In the genomic region with DNA sequence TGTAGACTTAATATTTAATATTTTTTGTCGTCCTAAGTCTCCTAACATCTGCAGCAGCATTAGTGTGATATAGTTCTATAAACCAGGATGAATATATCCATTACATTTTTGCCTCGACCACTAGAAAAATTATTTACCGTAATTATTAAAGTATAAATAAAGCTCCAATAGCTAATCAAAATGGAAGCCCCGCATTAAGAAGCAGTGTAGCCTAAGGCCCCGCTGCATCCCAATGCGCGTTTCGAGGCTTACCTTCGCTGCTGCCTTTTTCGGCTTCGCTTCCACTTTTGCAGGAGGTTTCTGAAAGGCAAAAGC, we compare ENCODE assay signal across 8 cellular contexts. TPM values are rescaled to one million over a fixed set of nuclear protein-coding genes. Genes with fewer than 3 reads are reported as not detected.
DNase-seq lines count a peak whose midpoint lies in the region; ATAC-seq, FAIRE-seq and TF ChIP-seq lines count a peak whose summit lies in the region.

No MANE protein-coding gene starts in this region.

- H3K27me3 ChIP-seq in GM06990 (replicated peaks; ENCODE audit: control insufficient read depth, insufficient read depth, low read length) (no peaks in the 10 kb centered on the region), HL-60 (ENCODE audit: insufficient read depth, poor library complexity, severe bottlenecking) (no peaks in the 10 kb centered on the region), K562 (ENCODE audit: control insufficient read depth in 2 of 2, insufficient read depth in 2 of 2, low read length in 2 of 2) (no peaks in the 10 kb centered on the region)

- TF ChIP-seq CTCF in GM06990 (IDR thresholded peaks at IDR 0.05; ENCODE audit: insufficient read depth, low read length, poor library complexity, severe bottlenecking) (no peak), HL-60 (IDR thresholded peaks at IDR 0.05; ENCODE audit: insufficient read depth, low read length) (no peak), K562 (IDR thresholded peaks at IDR 0.05 in 2 of 3, conservative IDR thresholded peaks at IDR 0.05 in 1 of 3; ENCODE audit: insufficient read depth in 2 of 3, low read depth in 1 of 3, low read length in 3 of 3) (no peak)

- peak overlapping the region; percentile 94 to 98 for H3K9ac ChIP-seq in K562 (ENCODE audit: insufficient read depth in 1 of 2, low read depth in 2 of 2, low read length in 2 of 2)

- H3K9me1 ChIP-seq in K562 (ENCODE audit: control insufficient read depth, insufficient read depth, low read length), result peaks cover 7% of the 10 kb centered on the region

- H3K27me3 Mint-ChIP-seq in memory B cell, result peaks cover 3% of the 10 kb centered on the region

- H2AFZ ChIP-seq in K562 (ENCODE audit: low read depth, low read length), result peak overlapping the region; percentile 16; the same call in 1 of the 2 replicates

- H3K4me1 Mint-ChIP-seq in memory B cell, result peaks cover 24% of the 10 kb centered on the region

- H3K79me2 ChIP-seq in K562 (ENCODE audit: control insufficient read depth, insufficient read depth, low read length), result peaks cover 66% of the 10 kb centered on the region

- intact Hi-C loops in K562 (cut with micrococcal nuclease), result loop anchor here (1.0 to 2.0 kb wide), 2 partner anchors 35 to 40 kb away; a partner anchor contains a TSS

- BruUV-seq in K562 (replicated peaks; lab: Mats Ljungman, UMichigan), result TSS peak; percentile 43

- no peaks in the 10 kb centered on the region for H3K9me3 ChIP-seq in K562 (replicated peaks; ENCODE audit: control insufficient read depth, insufficient read depth, low read depth, low read length)

- peaks cover 5 to 30% of the 10 kb centered on the region in 2 experiments for H3K4me1 ChIP-seq in K562 (replicated peaks in 1 of 2; ENCODE audit: control insufficient read depth in 2 of 2, insufficient read depth in 2 of 2, low read length in 2 of 2)

- TF ChIP-seq POLR2A in K562 (conservative IDR thresholded peaks at IDR 0.05), result 0 out of 2 replicates have a peak, but pooled peaks have one; percentile 5

- WGBS in K562 (ENCODE audit: insufficient coverage, low coverage, missing lambda C conversion rate), result 0% methylated on average over 11 of the region's 11 CpGs

- FAIRE-seq in K562 (lab: Jason Lieb, UNC), result no peak

- peaks cover 31% of the 10 kb centered on the region for H3K36me3 Mint-ChIP-seq in memory B cell

- peak overlapping the region; percentile 90 for H3K4me2 ChIP-seq in K562 (ENCODE audit: insufficient read depth, low read length)

- DNase-seq in GM06990 (ENCODE audit: extremely low read depth, insufficient read length) (no peak), HL-60 (ENCODE audit: low read depth in 1 of 2, low spot score in 1 of 2) (no peak), K562 (ENCODE audit: extremely low read depth in 1 of 4, low spot score in 3 of 4) (no peak), memory B cell (ENCODE audit: low spot score in 2 of 2) (no peak), amygdala (lab: John Stamatoyannopoulos, UW) (no peak), NCI-H1930 (lab: John Stamatoyannopoulos, UW) (no peak), NCI-H774 (lab: John Stamatoyannopoulos, UW) (no peak)
- DNase-seq in activated CD4-positive, alpha-beta T cell treated with anti-CD3 and anti-CD28 coated beads for 1 hour, result no peak

- TF ChIP-seq RAD21 in K562 (CRISPR knock-in tag; conservative IDR thresholded peaks at IDR 0.05 in 1 of 2, IDR thresholded peaks at IDR 0.05 in 1 of 2), result no peak

- ATAC-seq in K562 (no peak; the same call in 2 of the 3 replicates), memory B cell (ENCODE audit: low read depth) (no peak)

- peak overlapping the region; percentile 94 for H3K4me3 ChIP-seq in GM06990 (replicated peaks; ENCODE audit: low read depth, low read length)
- H3K4me3 ChIP-seq in HL-60 (replicated peaks; ENCODE audit: insufficient read depth, low read length), result peak overlapping the region; percentile 79
- H3K4me3 ChIP-seq in K562, result peak overlapping the region; percentile 81

- peak overlapping the region; percentile 88 for H3K4me3 Mint-ChIP-seq in memory B cell

- in situ Hi-C loops in K562 (cut with MboI), result no loop called here

- no peaks in the 10 kb centered on the region for H3K9me3 Mint-ChIP-seq in memory B cell

- no peak for TF ChIP-seq EP300 in K562 (IDR thresholded peaks at IDR 0.05; ENCODE audit: low read length)

- CTCF ChIA-PET in K562 (lab: Yijun Ruan, JAX; ENCODE audit: low intra/inter-chr PET ratio), result interaction anchor here (0.9 to 1.1 kb wide), 2 partner anchors 40 to 41 kb away, joined by 3 to 5 read pairs; no protein-coding TSS in a partner anchor

- POLR2A ChIA-PET in K562 (lab: Yijun Ruan, JAX), result interaction anchor here (0.6 to 7.7 kb wide), 18 partner anchors 10 to 164 kb away, joined by 3 to 73 read pairs (median 6); a partner anchor contains a TSS

- H3K27ac Mint-ChIP-seq in memory B cell, result peak overlapping the region; percentile 74

- no peaks in the 10 kb centered on the region; the same call in 1 of the 2 replicates for H3K36me3 ChIP-seq in GM06990 (ENCODE audit: control insufficient read depth, insufficient read depth, low read length)
- H3K36me3 ChIP-seq in K562 (ENCODE audit: control insufficient read depth, insufficient read depth, low read length), result peaks cover 52% of the 10 kb centered on the region

- H4K20me1 ChIP-seq in K562 (replicated peaks; ENCODE audit: control insufficient read depth, insufficient read depth, low read length), result peaks cover 11% of the 10 kb centered on the region

- peak overlapping the region; percentile 81 for H3K27ac ChIP-seq in HL-60 (replicated peaks)
- H3K27ac ChIP-seq in K562 (ENCODE audit: extremely low read depth, low read depth, low read length), result peak overlapping the region; percentile 85

TF ChIP-seq in K562, 482 proteins besides CTCF, POLR2A, EP300 and RAD21 (continues in another document):
- TF ChIP-seq, protein P1, sequence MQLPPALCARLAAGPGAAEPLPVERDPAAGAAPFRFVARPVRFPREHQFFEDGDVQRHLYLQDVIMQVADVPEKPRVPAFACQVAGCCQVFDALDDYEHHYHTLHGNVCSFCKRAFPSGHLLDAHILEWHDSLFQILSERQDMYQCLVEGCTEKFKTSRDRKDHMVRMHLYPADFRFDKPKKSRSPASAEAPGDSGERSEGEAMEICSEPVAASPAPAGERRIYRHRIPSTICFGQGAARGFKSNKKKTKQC (CRISPR knock-in tag; IDR thresholded peaks at IDR 0.05), result no peak; the same call in 1 of the 2 replicates
- 0 out of 2 replicates have a peak, but pooled peaks have one; percentile 11 for TF ChIP-seq SUPT5H (IDR thresholded peaks at IDR 0.05)
- TF ChIP-seq TEAD4 (IDR thresholded peaks at IDR 0.05; ENCODE audit: low read length), result no peak
- no peak for TF ChIP-seq TEAD4 (CRISPR knock-in tag; IDR thresholded peaks at IDR 0.05; ENCODE audit: borderline replicate concordance)
- no peak for TF ChIP-seq ZNF584 (CRISPR knock-in tag; IDR thresholded peaks at IDR 0.05; ENCODE audit: low read depth)
- TF ChIP-seq MIER1 (IDR thresholded peaks at IDR 0.05; ENCODE audit: low read depth), result 0 out of 2 replicates have a peak, but pooled peaks have one; percentile 56
- peak in 1 of 3 experiments; percentile 21 for TF ChIP-seq YY1 (IDR thresholded peaks at IDR 0.05; ENCODE audit: borderline replicate concordance in 1 of 3, control insufficient read depth in 1 of 3, extremely low read depth in 1 of 3, insufficient read depth in 3 of 3, insufficient read length in 1 of 3, insufficient replicate concordance in 2 of 3, low read depth in 1 of 3, low read length in 2 of 3)
- no peak for TF ChIP-seq ZNF551 (CRISPR knock-in tag; IDR thresholded peaks at IDR 0.05)
- no peak for TF ChIP-seq ASH1L (IDR thresholded peaks at IDR 0.05; ENCODE audit: borderline replicate concordance, low read depth, partially characterized antibody)

RNA-seq across cellular contexts. Expression of a gene that starts 0.9 kb away (rescaled TPM):
- total RNA-seq in K562 (2011; cell fraction: chromatin; rRNA removed; ENCODE audit: low replicate concordance), result 108 and 251 TPM in 2 replicates
- total RNA-seq in K562 (2011; cell fraction: nucleolus; rRNA removed), result 84.9 and 94.7 TPM in 2 replicates
- 175 and 253 TPM in 2 replicates for total RNA-seq in K562 (2011; cell fraction: nucleoplasm; rRNA removed)
- 440 and 497 TPM in 2 replicates for total RNA-seq in K562 (2014; rRNA removed)
- total RNA-seq in K562 (2014; rRNA removed; fragmentation: Illumina TruSeq; extraction: Trizol), result 567 and 664 TPM in 2 replicates
- 577 and 626 TPM in 2 replicates for total RNA-seq in K562 (2015; rRNA removed; fragmentation: Illumina TruSeq; extraction: Trizol)
- total RNA-seq in K562 (2021), result 524 and 567 TPM in 2 replicates
- polyA plus RNA-seq in K562 (2011; rRNA removed), result 329 and 455 TPM in 2 replicates
- polyA plus RNA-seq in K562 (2011; cell fraction: cytosol; rRNA removed), result 77.8 and 235 TPM in 2 replicates
- polyA plus RNA-seq in K562 (2011; cell fraction: nucleus; rRNA removed), result 298 and 403 TPM in 2 replicates
- 541 and 564 TPM in 2 replicates for polyA plus RNA-seq in K562 (2012)
- polyA plus RNA-seq in K562 (2014; fragmentation: Illumina TruSeq; extraction: Trizol), result 478 and 498 TPM in 2 replicates
- 100 to 1,000 TPM; 124 to 158 TPM for polyA plus RNA-seq in K562 (2014; fragmentation: Nextera tagmentation; extraction: Ambion mirVana)
- 539 and 577 TPM in 2 replicates for polyA plus RNA-seq in K562 (2014; rRNA removed)
- polyA minus RNA-seq in K562 (2011; rRNA and poly(A)+ RNA removed), result 224 and 259 TPM in 2 replicates
- polyA minus RNA-seq in K562 (2011; cell fraction: cytosol; rRNA and poly(A)+ RNA removed), result 123 and 142 TPM in 2 replicates
- 91.1 and 169 TPM in 2 replicates for polyA minus RNA-seq in K562 (2011; cell fraction: nucleus; rRNA and poly(A)+ RNA removed)

RNA-seq across cellular contexts. Expression of a gene that starts 34.6 kb away (rescaled TPM):
- total RNA-seq in K562 (2011; cell fraction: chromatin; rRNA removed; ENCODE audit: low replicate concordance), result 104 and 356 TPM in 2 replicates
- total RNA-seq in K562 (2011; cell fraction: nucleolus; rRNA removed), result 54.4 and 64.3 TPM in 2 replicates
- 179 and 274 TPM in 2 replicates for total RNA-seq in K562 (2011; cell fraction: nucleoplasm; rRNA removed)
- total RNA-seq in K562 (2014; rRNA removed) (29.8 and 34.1 TPM in 2 replicates), K562 (2014; rRNA removed; fragmentation: Illumina TruSeq; extraction: Trizol) (60.2 and 70.5 TPM in 2 replicates), K562 (2015; rRNA removed; fragmentation: Illumina TruSeq; extraction: Trizol) (45.4 and 48.3 TPM in 2 replicates), K562 (2021) (40.5 and 42.4 TPM in 2 replicates)
- polyA plus RNA-seq in K562 (2011; rRNA removed) (27.8 and 39.5 TPM in 2 replicates), K562 (2014; fragmentation: Illumina TruSeq; extraction: Trizol) (23.0 and 25.3 TPM in 2 replicates), K562 (2014; fragmentation: Nextera tagmentation; extraction: Ambion mirVana) (10 to 100 TPM; 10.1 to 11.2 TPM), K562 (2014; rRNA removed) (22.9 and 28.0 TPM in 2 replicates)
- 9.7 and 20.5 TPM in 2 replicates for polyA plus RNA-seq in K562 (2011; cell fraction: cytosol; rRNA removed)
- polyA plus RNA-seq in K562 (2011; cell fraction: nucleus; rRNA removed), result 26.0 and 35.2 TPM in 2 replicates
- 17.7 and 21.7 TPM in 2 replicates for polyA plus RNA-seq in K562 (2012)
- polyA minus RNA-seq in K562 (2011; rRNA and poly(A)+ RNA removed), result 152 and 172 TPM in 2 replicates
- polyA minus RNA-seq in K562 (2011; cell fraction: cytosol; rRNA and poly(A)+ RNA removed), result 28.8 and 35.4 TPM in 2 replicates
- 123 and 195 TPM in 2 replicates for polyA minus RNA-seq in K562 (2011; cell fraction: nucleus; rRNA and poly(A)+ RNA removed)
